ENCODE assay signal across 3 cellular contexts in the genomic region with DNA sequence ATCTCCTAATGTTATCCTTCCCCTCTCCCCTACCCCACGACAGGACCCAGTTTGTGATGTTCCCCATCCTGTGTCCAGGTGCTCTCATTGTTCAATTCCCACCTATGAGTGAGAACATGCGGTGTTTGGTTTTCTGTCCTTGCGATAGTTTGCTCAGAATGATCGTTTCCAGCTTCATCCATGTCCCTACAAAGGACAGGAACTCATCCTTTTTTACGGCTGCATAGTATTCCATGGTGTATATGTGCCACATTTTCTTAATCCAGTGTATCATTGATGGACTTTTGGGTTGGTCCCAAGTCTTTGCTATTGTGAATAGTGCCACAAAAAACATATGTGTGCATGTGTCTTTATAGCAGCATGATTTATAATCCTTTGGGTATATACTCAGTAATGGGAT. TPM values are rescaled to one million over a fixed set of nuclear protein-coding genes. Genes with fewer than 3 reads are reported as not detected.
"Had no signal": no experiment of that assay in that cellular context is flagged by ENCODE, and none has a peak within 500 bp of the region (broad histone marks: within the 10 kb centered on the region; RNA-seq: fewer than 3 reads in every experiment).

No MANE protein-coding gene starts in this region.

RNA-seq across cellular contexts. Expression of gene LRP2, which starts 54.0 kb away (rescaled TPM):
- total RNA-seq: activated B cell treated with CpG ODN at 0.5 μM for 24 hours; T-helper 1 cell treated with Interleukin-12 subunit alpha and Interleukin-12 subunit beta and Interleukin-4 antibody, amounts not matched to agents 30 ng/mL and 1 ng/mL, for 36 hours; T-helper 17 cell had no signal
